In the genomic region with DNA sequence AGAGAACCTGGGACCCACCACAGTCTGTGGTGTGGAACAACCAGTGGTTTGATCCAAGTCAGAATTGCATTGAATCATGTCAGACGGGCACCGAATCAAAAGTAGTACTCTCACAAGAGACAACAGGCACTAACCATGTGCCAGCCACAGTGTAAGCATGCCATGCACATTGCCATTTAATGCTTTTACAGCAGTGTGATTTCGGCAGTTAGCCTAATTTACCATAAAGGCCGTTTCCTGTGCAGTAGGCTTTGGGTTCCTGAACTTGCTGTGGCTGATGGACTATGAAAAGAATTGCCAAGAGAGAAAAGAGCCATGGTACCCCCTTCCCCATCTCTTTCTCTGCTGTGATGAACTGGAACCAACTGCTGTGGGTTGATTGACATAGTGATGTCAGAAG, we compare ENCODE assay signal across 31 cellular contexts.
"Had no signal": no experiment of that assay in that cellular context is flagged by ENCODE, and none has a peak within 500 bp of the region (broad histone marks: within the 10 kb centered on the region; RNA-seq: fewer than 3 reads in every experiment).

No MANE protein-coding gene starts in this region.

- H3K27ac Mint-ChIP-seq: activated CD4-positive, alpha-beta memory T cell treated with anti-CD3 and anti-CD28 coated beads, Interleukin-2, amount 10 ng/mL, durations not matched to agents 7 days and 5 days; activated CD4-positive, alpha-beta T cell treated with anti-CD3 and anti-CD28 coated beads, Interleukin-2, amount 10 ng/mL, durations not matched to agents 7 days and 5 days; activated naive CD4-positive, alpha-beta T cell treated with anti-CD3 and anti-CD28 coated beads, Interleukin-2, amount 10 ng/mL, durations not matched to agents 7 days and 5 days; activated naive CD8-positive, alpha-beta T cell treated with anti-CD3 and anti-CD28 coated beads, Interleukin-2, amount 10 ng/mL, durations not matched to agents 7 days and 5 days; activated T-cell treated with anti-CD3 and anti-CD28 coated beads, Interleukin-2, amount 50 U/mL, for 24 hours; brain; effector memory CD8-positive, alpha-beta T cell; nephron progenitor cell; progenitor cell of endocrine pancreas had no signal

- H3K27ac ChIP-seq: ascending aorta, cardiac muscle cell, gastroesophageal sphincter, ovary, skin epidermis, testis, transverse colon, VCaP had no signal

- H3K9me3 Mint-ChIP-seq: activated CD4-positive, alpha-beta memory T cell treated with anti-CD3 and anti-CD28 coated beads, Interleukin-2, amount 10 ng/mL, durations not matched to agents 7 days and 5 days; activated naive CD4-positive, alpha-beta T cell treated with anti-CD3 and anti-CD28 coated beads, Interleukin-2, amount 10 ng/mL, durations not matched to agents 7 days and 5 days; activated naive CD8-positive, alpha-beta T cell treated with anti-CD3 and anti-CD28 coated beads, Interleukin-2, amount 10 ng/mL, durations not matched to agents 7 days and 5 days had no signal

- H3K4me1 ChIP-seq: ascending aorta, testis, transverse colon had no signal

- ATAC-seq: activated CD4-positive, CD25-positive, alpha-beta regulatory T cell treated with anti-CD3 and anti-CD28 coated beads, Interleukin-2, amount 50 U/mL, for 24 hours; effector memory CD8-positive, alpha-beta T cell; gastroesophageal sphincter; left cardiac atrium; left ventricle myocardium superior; sciatic nerve; stimulated activated naive CD8-positive, alpha-beta T cell treated with anti-CD3 and anti-CD28 coated beads, Interleukin-15, Interleukin-2, amounts not matched to agents 100 U/mL and 50 U/mL, for 24 hours had no signal

- H3K4me3 ChIP-seq: ascending aorta, cardiac muscle cell, gastroesophageal sphincter, ovary, skin epidermis, testis, transverse colon had no signal

- DNase-seq: activated CD4-positive, alpha-beta memory T cell treated with anti-CD3 and anti-CD28 coated beads, Interleukin-2, amount 10 ng/mL, durations not matched to agents 7 days and 5 days; activated CD4-positive, alpha-beta T cell treated with anti-CD3 and anti-CD28 coated beads, Interleukin-2, amount 10 ng/mL, durations not matched to agents 7 days and 5 days; activated CD8-positive, alpha-beta memory T cell treated with anti-CD3 and anti-CD28 coated beads, Interleukin-2, amount 50 U/mL, for 48 hours; activated gamma-delta T cell; activated naive CD4-positive, alpha-beta T cell treated with anti-CD3 and anti-CD28 coated beads, Interleukin-2, amount 10 ng/mL, durations not matched to agents 7 days and 5 days; activated naive CD8-positive, alpha-beta T cell treated with anti-CD3 and anti-CD28 coated beads, Interleukin-2, amount 10 ng/mL, durations not matched to agents 7 days and 5 days; activated T-cell treated with anti-CD3 and anti-CD28 coated beads, Interleukin-2, amount 50 U/mL, for 24 hours; cortex of kidney; effector memory CD8-positive, alpha-beta T cell; erythroblast; head of caudate nucleus; hippocampal formation; left cardiac atrium; left ventricle myocardium superior; nephron progenitor cell; ovary; retina; stimulated activated CD4-positive, alpha-beta T cell treated with anti-CD3 and anti-CD28 coated beads, Interleukin-12 subunit alpha, Interleukin-12 subunit beta, amount 100 ng/mL, for 4 hours; stimulated activated CD4-positive, alpha-beta T cell treated with anti-CD3 and anti-CD28 coated beads, Interleukin-4, amount 100 ng/mL, for 1 hour; stimulated activated naive CD8-positive, alpha-beta T cell treated with anti-CD3 and anti-CD28 coated beads, Interleukin-15, Interleukin-2, amounts not matched to agents 100 U/mL and 50 U/mL, for 24 hours; testis; transverse colon had no signal

- H3K4me3 Mint-ChIP-seq: activated CD4-positive, alpha-beta memory T cell treated with anti-CD3 and anti-CD28 coated beads, Interleukin-2, amount 10 ng/mL, durations not matched to agents 7 days and 5 days; activated CD4-positive, alpha-beta T cell treated with anti-CD3 and anti-CD28 coated beads, Interleukin-2, amount 10 ng/mL, durations not matched to agents 7 days and 5 days; activated naive CD4-positive, alpha-beta T cell treated with anti-CD3 and anti-CD28 coated beads, Interleukin-2, amount 10 ng/mL, durations not matched to agents 7 days and 5 days; activated naive CD8-positive, alpha-beta T cell treated with anti-CD3 and anti-CD28 coated beads, Interleukin-2, amount 10 ng/mL, durations not matched to agents 7 days and 5 days; activated T-cell treated with anti-CD3 and anti-CD28 coated beads, Interleukin-2, amount 50 U/mL, for 24 hours; brain; effector memory CD8-positive, alpha-beta T cell; nephron progenitor cell had no signal

- H3K9me3 ChIP-seq: gastroesophageal sphincter, ovary, testis, transverse colon had no signal

- H3K36me3 ChIP-seq: ascending aorta, cardiac muscle cell, gastroesophageal sphincter, ovary, transverse colon had no signal

- H3K27me3 Mint-ChIP-seq: activated CD4-positive, alpha-beta memory T cell treated with anti-CD3 and anti-CD28 coated beads, Interleukin-2, amount 10 ng/mL, durations not matched to agents 7 days and 5 days; activated CD4-positive, alpha-beta T cell treated with anti-CD3 and anti-CD28 coated beads, Interleukin-2, amount 10 ng/mL, durations not matched to agents 7 days and 5 days; activated naive CD4-positive, alpha-beta T cell treated with anti-CD3 and anti-CD28 coated beads, Interleukin-2, amount 10 ng/mL, durations not matched to agents 7 days and 5 days; activated naive CD8-positive, alpha-beta T cell treated with anti-CD3 and anti-CD28 coated beads, Interleukin-2, amount 10 ng/mL, durations not matched to agents 7 days and 5 days; activated T-cell treated with anti-CD3 and anti-CD28 coated beads, Interleukin-2, amount 50 U/mL, for 24 hours had no signal

- H3K4me1 Mint-ChIP-seq: activated naive CD4-positive, alpha-beta T cell treated with anti-CD3 and anti-CD28 coated beads, Interleukin-2, amount 10 ng/mL, durations not matched to agents 7 days and 5 days had no signal

- H3K27me3 ChIP-seq: ascending aorta, cardiac muscle cell, ovary, testis, transverse colon had no signal
